ENCODE assay signal across 1 cellular context in the genomic region with DNA sequence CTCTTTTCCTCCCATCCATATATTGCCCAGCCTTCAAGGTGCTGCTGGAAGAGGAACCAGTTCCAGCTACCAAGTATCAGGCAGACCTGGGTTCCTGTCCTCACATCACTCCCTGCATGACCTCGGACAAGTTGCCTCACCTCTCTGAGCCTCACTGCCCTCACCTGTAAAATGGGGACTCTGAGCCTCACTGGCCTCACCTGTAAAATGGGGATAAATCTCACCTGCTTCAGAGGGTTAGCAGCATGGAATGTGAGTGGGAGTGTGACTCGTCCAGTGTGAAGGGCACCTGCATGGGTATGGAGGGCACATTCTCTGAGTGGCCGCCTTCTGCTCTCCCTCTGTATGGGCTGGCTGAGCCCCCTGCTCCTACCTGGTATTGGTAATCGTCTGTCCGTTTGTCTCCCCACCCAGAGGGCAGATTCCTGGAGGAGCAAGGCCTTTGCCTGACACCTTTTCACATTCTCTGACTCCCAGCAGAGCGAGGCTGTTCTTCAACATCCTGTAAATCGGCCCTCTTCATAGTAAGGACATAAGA.
TF ChIP-seq lines count a peak whose summit lies in the region.

No MANE protein-coding gene starts in this region.

TF ChIP-seq in K562, 482 proteins besides CTCF, POLR2A, EP300 and RAD21 (continued from another document):
- peak; percentile 50 for TF ChIP-seq RBM25 (IDR thresholded peaks at IDR 0.05; ENCODE audit: low read depth, low read length, severe bottlenecking)
- TF ChIP-seq RBBP5 (IDR thresholded peaks at IDR 0.05; ENCODE audit: borderline replicate concordance, insufficient read depth, low read length, poor library complexity, severe bottlenecking): no peak
